Comparison of ENCODE assay signal across 18 cellular contexts in genomic region chr1:81174811-81175476, GRCh38.
DNase-seq lines count a peak whose midpoint lies in the region; ATAC-seq, FAIRE-seq and TF ChIP-seq lines count a peak whose summit lies in the region.
"Had no signal": no experiment of that assay in that cellular context is flagged by ENCODE, and none has a peak within 500 bp of the region (broad histone marks: within the 10 kb centered on the region; RNA-seq: fewer than 3 reads in every experiment).

No MANE protein-coding gene starts in this region.

- H3K79me2 ChIP-seq in H9 (ENCODE audit: insufficient read depth, low read length), result no peaks in the 10 kb centered on the region

- no peak overlapping the region for H3K4me2 ChIP-seq in H9 (ENCODE audit: insufficient read depth, insufficient read length, low read length)

- H3K36me3 ChIP-seq in small intestine (ENCODE audit: control insufficient read depth in 2 of 2, insufficient read depth in 2 of 2, low read length in 2 of 2), result no peaks in the 10 kb centered on the region
- H3K36me3 ChIP-seq in BE2C, result no peaks in the 10 kb centered on the region
- H3K36me3 ChIP-seq: ovary, transverse colon had no signal

- no peak for ATAC-seq in HG02884 (IDR thresholded peaks at IDR 0.05; ENCODE audit: unreplicated experiment)
- ATAC-seq: activated CD4-positive, CD25-positive, alpha-beta regulatory T cell treated with anti-CD3 and anti-CD28 coated beads, Interleukin-2, amount 50 U/mL, for 24 hours; activated T-cell treated with anti-CD3 and anti-CD28 coated beads, Interleukin-2, amount 50 U/mL, for 4 hours had no signal

- no peak for FAIRE-seq in small intestine (lab: Jason Lieb, UNC)
- FAIRE-seq: D721Med had no signal

- H3K4ac ChIP-seq in H9 (ENCODE audit: low read depth, low read length), result no peak overlapping the region

- no peak overlapping the region for H3K23ac ChIP-seq in H9 (ENCODE audit: insufficient read length, low read depth, low read length)

- H2BK5ac ChIP-seq in H9 (ENCODE audit: insufficient read length, low read length), result peak overlapping the region; percentile 21

- H3K27ac ChIP-seq in H9 (ENCODE audit: insufficient read length, low read depth, low read length) (no peak overlapping the region), small intestine (ENCODE audit: low read depth in 1 of 2, low read length in 1 of 2) (no peak overlapping the region)
- H3K27ac ChIP-seq: ovary, transverse colon had no signal

- H4K20me1 ChIP-seq in H9 (ENCODE audit: control insufficient read depth, insufficient read depth, insufficient read length), result no peaks in the 10 kb centered on the region

- no peaks in the 10 kb centered on the region for H3K27me3 Mint-ChIP-seq in H9 (ENCODE audit: low read depth)

- H3K27ac Mint-ChIP-seq in H9, result no peak overlapping the region

- H3K9me3 Mint-ChIP-seq in H9, result peaks cover 33 to 48% of the 10 kb centered on the region in 2 experiments

- no peak overlapping the region for H2AFZ ChIP-seq in H9 (ENCODE audit: low read length)

- peak overlapping the region; percentile 81 for H4K8ac ChIP-seq in H9 (replicated peaks; ENCODE audit: insufficient read length, low read depth, low read length)

- H3K36me3 Mint-ChIP-seq in H9 (ENCODE audit: insufficient read depth in 1 of 3, low read depth in 3 of 3), result peaks cover 25 to 51% (median 29%) of the 10 kb centered on the region in 3 experiments

- no peaks in the 10 kb centered on the region for H3K27me3 ChIP-seq in H9 (ENCODE audit: insufficient read depth, low read length)
- H3K27me3 ChIP-seq in small intestine (ENCODE audit: control insufficient read depth in 2 of 2, insufficient read depth in 2 of 2, low read length in 2 of 2), result no peaks in the 10 kb centered on the region
- no peaks in the 10 kb centered on the region for H3K27me3 ChIP-seq in BE2C
- H3K27me3 ChIP-seq: ovary, transverse colon had no signal

- H2BK120ac ChIP-seq in H9 (ENCODE audit: low read depth, low read length, poor library complexity, severe bottlenecking), result no peak overlapping the region

- H3T11ph ChIP-seq in H9 (ENCODE audit: low read length), result no peak overlapping the region

- no peak overlapping the region for H2AK5ac ChIP-seq in H9 (ENCODE audit: insufficient read length, low read length)

- DNase-seq in H9, result no peak
- DNase-seq in RPMI7951 (ENCODE audit: low read depth), result peak; percentile 5
- DNase-seq in epithelial cell of proximal tubule (ENCODE audit: low read depth), result peak; percentile 84
- DNase-seq in small intestine, result peak; percentile 14
- no peak for DNase-seq in BE2C
- DNase-seq in effector CD8-positive, alpha-beta T cell (lab: John Stamatoyannopoulos, UW), result no peak
- DNase-seq in NCI-H345 (lab: John Stamatoyannopoulos, UW), result no peak
- DNase-seq: activated T-cell treated with anti-CD3 and anti-CD28 coated beads, Interleukin-2, amount 50 U/mL, for 4 hours; anterior cingulate cortex; midbrain; NCI-H1436; NCI-H748 treated with DMSO at 0.1 percent for 48 hours; ovary; stimulated activated CD4-positive, alpha-beta T cell treated with anti-CD3 and anti-CD28 coated beads, Interleukin-12 subunit alpha, Interleukin-12 subunit beta, amount 100 ng/mL, for 4 hours; transverse colon had no signal

- H2BK15ac ChIP-seq in H9 (ENCODE audit: low read depth, low read length), result no peak overlapping the region

- H3K4me3 Mint-ChIP-seq in H9, result no peak overlapping the region
- H3K4me3 Mint-ChIP-seq: activated T-cell treated with anti-CD3 and anti-CD28 coated beads, Interleukin-2, amount 50 U/mL, for 4 hours had no signal

- no peak overlapping the region for H3K14ac ChIP-seq in H9 (ENCODE audit: insufficient read depth, low read length)

- H3K23me2 ChIP-seq in H9 (ENCODE audit: insufficient read length, low read depth, low read length, poor library complexity, severe bottlenecking), result no peaks in the 10 kb centered on the region

- no peaks in the 10 kb centered on the region for H3K9me3 ChIP-seq in H9 (ENCODE audit: control insufficient read depth, low read depth, low read length)
- peaks cover 1% of the 10 kb centered on the region for H3K9me3 ChIP-seq in small intestine (ENCODE audit: control insufficient read depth, low read depth)
- no peaks in the 10 kb centered on the region for H3K9me3 ChIP-seq in BE2C
- H3K9me3 ChIP-seq: ovary had no signal

- H4K91ac ChIP-seq in H9 (ENCODE audit: insufficient read length, low read depth, low read length), result no peak overlapping the region

- TF ChIP-seq CTCF in H9 (conservative IDR thresholded peaks at IDR 0.05) (no peak), epithelial cell of proximal tubule (conservative IDR thresholded peaks at IDR 0.05; ENCODE audit: low read depth, low read length) (peak; percentile 29), BE2C (IDR thresholded peaks at IDR 0.05; ENCODE audit: low read depth, low read length) (no peak)

- H4K5ac ChIP-seq in H9 (ENCODE audit: insufficient read length, low read depth, low read length), result no peak overlapping the region

- peak overlapping the region; percentile 12 for H3K56ac ChIP-seq in H9 (ENCODE audit: insufficient read length, low read depth, low read length)

- no peak overlapping the region for H2BK12ac ChIP-seq in H9 (ENCODE audit: insufficient read length, low read depth, low read length)

- H3K4me1 Mint-ChIP-seq in H9, result no peaks in the 10 kb centered on the region; a peak in 1 of 4 replicates

- H2BK20ac ChIP-seq in H9 (ENCODE audit: low read depth, low read length, poor library complexity, severe bottlenecking), result no peak overlapping the region

- no CpG with 5 or more reads among the region's 2 CpGs for WGBS in H9 (ENCODE audit: extremely low coverage, insufficient read length, low lambda C conversion rate)
- WGBS in small intestine, 3 donors, result 88 to 93% (median 91%) methylated on average over 2 of the region's 2 CpGs

- H3K79me1 ChIP-seq in H9 (ENCODE audit: insufficient read depth, low read depth, low read length, poor library complexity, severe bottlenecking), result no peaks in the 10 kb centered on the region

- H3K4me3 ChIP-seq in epithelial cell of proximal tubule (ENCODE audit: low read depth, low read length) (no peak overlapping the region), small intestine (ENCODE audit: low read depth in 1 of 2, low read length in 2 of 2) (no peak overlapping the region), BE2C (ENCODE audit: low read depth, low read length) (no peak overlapping the region)
- H3K4me3 ChIP-seq: ovary, transverse colon had no signal

- no peak overlapping the region for H3K18ac ChIP-seq in H9 (ENCODE audit: insufficient read length, low read depth, low read length)

- H3K4me1 ChIP-seq in H9 (ENCODE audit: insufficient read depth, low read length) (no peaks in the 10 kb centered on the region), small intestine (ENCODE audit: control insufficient read depth in 2 of 2, insufficient read depth in 1 of 2, low read depth in 1 of 2, low read length in 1 of 2) (no peaks in the 10 kb centered on the region), BE2C (no peaks in the 10 kb centered on the region)
- H3K4me1 ChIP-seq: transverse colon had no signal

- no peak overlapping the region for H3K9ac ChIP-seq in H9 (ENCODE audit: extremely low read depth, insufficient read length, low read length)

Comparison
In these comparisons a context has a peak if more than half of its experiments do, and no peak if none do; other contexts are left out.
1. DNase-seq: peak in RPMI7951 (single experiment), epithelial cell of proximal tubule (single experiment) and small intestine (single experiment); none in H9 (single experiment), BE2C (single experiment), effector CD8-positive, alpha-beta T cell (single experiment) and NCI-H345 (single experiment).